ENCODE assay signal across 25 cellular contexts in the genomic region with DNA sequence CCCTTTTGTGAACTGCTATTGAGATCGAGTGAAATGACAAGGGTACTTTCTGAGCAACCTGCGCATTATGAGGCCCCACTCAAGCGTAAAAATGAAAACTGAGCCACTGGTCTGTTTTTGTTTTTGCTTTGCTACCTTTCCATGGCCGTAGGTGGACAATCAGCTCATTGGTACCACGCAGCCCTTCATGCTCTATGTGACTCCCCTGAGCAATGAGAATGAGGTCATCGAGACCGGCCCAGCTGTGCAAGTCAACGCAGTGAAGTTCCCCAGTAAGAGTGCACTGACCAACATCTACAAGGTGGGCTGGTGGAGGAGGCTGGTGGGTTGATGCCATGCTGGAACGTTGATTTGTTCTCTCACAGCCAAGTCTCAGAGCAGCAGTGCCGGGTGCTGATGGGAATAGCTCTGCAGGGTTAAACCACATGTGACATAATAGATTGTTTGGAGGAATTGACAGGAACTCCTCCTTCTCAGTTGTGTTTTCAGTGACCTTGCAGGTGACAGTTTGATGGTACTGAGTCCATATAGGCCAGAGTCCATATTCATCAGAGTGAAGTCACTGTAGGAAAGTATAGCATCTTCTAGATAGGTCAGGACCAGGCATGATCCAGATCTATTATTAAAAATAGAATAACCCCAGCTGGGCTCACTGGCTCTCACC.
"Had no signal": no experiment of that assay in that cellular context is flagged by ENCODE, and none has a peak within 500 bp of the region (broad histone marks: within the 10 kb centered on the region; RNA-seq: fewer than 3 reads in every experiment).

No MANE protein-coding gene starts in this region.

- H3K4me3 ChIP-seq: ascending aorta, body of pancreas, MG63, Peyer's patch, SJSA1 had no signal

- H3K27ac ChIP-seq: Peyer's patch, RWPE1, SJSA1 had no signal

- H3K4me1 ChIP-seq: SJSA1 had no signal

- H3K9me3 ChIP-seq: ascending aorta, body of pancreas, MG63, Peyer's patch, SJSA1 had no signal

- H3K27me3 ChIP-seq: ascending aorta, body of pancreas, MG63, Peyer's patch, SJSA1 had no signal

- ATAC-seq: activated CD8-positive, alpha-beta T cell treated with anti-CD3 and anti-CD28 coated beads, Interleukin-2, amount 10 ng/mL, durations not matched to agents 7 days and 5 days; activated naive CD4-positive, alpha-beta T cell treated with anti-CD3 and anti-CD28 coated beads, Interleukin-2, amount 50 U/mL, for 72 hours; activated naive CD8-positive, alpha-beta T cell treated with anti-CD3 and anti-CD28 coated beads, Interleukin-2, amount 50 U/mL, for 24 hours; body of pancreas; SK-N-SH treated with all-trans-retinoic acid at 6 μM for 48 hours; WTC11 had no signal

- DNase-seq: activated CD4-positive, alpha-beta T cell treated with anti-CD3 and anti-CD28 coated beads for 48 hours; activated CD4-positive, alpha-beta T cell treated with anti-CD3 and anti-CD28 coated beads, Interleukin-2, amount 50 U/mL, for 4 hours; activated CD4-positive, CD25-positive, alpha-beta regulatory T cell treated with anti-CD3 and anti-CD28 coated beads, Interleukin-2, amount 50 U/mL, for 72 hours; activated CD8-positive, alpha-beta memory T cell treated with anti-CD3 and anti-CD28 coated beads, Interleukin-2, amount 50 U/mL, for 48 hours; activated CD8-positive, alpha-beta T cell treated with anti-CD3 and anti-CD28 coated beads, Interleukin-2, amount 10 ng/mL, durations not matched to agents 7 days and 5 days; activated naive CD8-positive, alpha-beta T cell treated with anti-CD3 and anti-CD28 coated beads, Interleukin-2, amount 50 U/mL, for 24 hours; activated T-cell treated with anti-CD3 and anti-CD28 coated beads, Interleukin-2, amount 50 U/mL, for 1 hour; amniotic stem cell; MG63; MV-4-11; NCI-H1105; NCI-H1436 treated with DMSO at 0.1 percent for 48 hours; NCI-H187; NCI-H2081; NCI-H510A treated with DMSO at 0.1 percent for 48 hours; NCI-H69; Peyer's patch; SHP77 had no signal
